Comparison of ENCODE assay signal across 9 cellular contexts in genomic region chr12:47741340-47741703, GRCh38. TPM values are rescaled to one million over a fixed set of nuclear protein-coding genes. Genes with fewer than 3 reads are reported as not detected.
DNase-seq lines count a peak whose midpoint lies in the region; ATAC-seq, FAIRE-seq and TF ChIP-seq lines count a peak whose summit lies in the region.
"Had no signal": no experiment of that assay in that cellular context is flagged by ENCODE, and none has a peak within 500 bp of the region (broad histone marks: within the 10 kb centered on the region; RNA-seq: fewer than 3 reads in every experiment).

No MANE protein-coding gene starts in this region.

- no peak overlapping the region for H3K56ac ChIP-seq in H9 (ENCODE audit: insufficient read length, low read depth, low read length)

- DNase-seq in NCI-H146 treated with DMSO at 0.1 percent for 48 hours (lab: John Stamatoyannopoulos, UW; ENCODE audit: unreplicated experiment) (peak; percentile 78), neural progenitor cell (ENCODE audit: low spot score) (no peak), urothelium cell line (ENCODE audit: low spot score) (peak; percentile 87), H9 (no peak)
- DNase-seq in activated CD4-positive, CD25-positive, alpha-beta regulatory T cell treated with anti-CD3 and anti-CD28 coated beads, Interleukin-2, amount 50 U/mL, for 72 hours, result peak; percentile 56

- H3K14ac ChIP-seq in H9 (ENCODE audit: insufficient read depth, low read length), result no peak overlapping the region

- H3K4ac ChIP-seq in H9 (ENCODE audit: low read depth, low read length), result no peak overlapping the region

- H3K23ac ChIP-seq in H9 (ENCODE audit: insufficient read length, low read depth, low read length), result no peak overlapping the region

- H4K8ac ChIP-seq in H9 (replicated peaks; ENCODE audit: insufficient read length, low read depth, low read length), result no peak overlapping the region

- no peak overlapping the region for H4K5ac ChIP-seq in H9 (ENCODE audit: insufficient read length, low read depth, low read length)

- H2AFZ ChIP-seq in neural progenitor cell (replicated peaks) (peak overlapping the region; percentile 69), H9 (ENCODE audit: low read length) (no peak overlapping the region)

- no peak overlapping the region for H2BK20ac ChIP-seq in H9 (ENCODE audit: low read depth, low read length, poor library complexity, severe bottlenecking)

- H3K4me3 ChIP-seq in neural progenitor cell, result no peak overlapping the region
- H3K4me3 ChIP-seq: left lung had no signal

- no peak overlapping the region for H3K4me3 Mint-ChIP-seq in dendritic cell treated with granulocyte-macrophage colony-stimulating factor and Interleukin-4, amounts not matched to agents 40 ng/mL and 50 ng/mL, for 4 days
- H3K4me3 Mint-ChIP-seq in neural progenitor cell (no peak overlapping the region), H9 (no peak overlapping the region)

- no peak overlapping the region for H4K91ac ChIP-seq in H9 (ENCODE audit: insufficient read length, low read depth, low read length)

- WGBS in H9 (ENCODE audit: extremely low coverage, insufficient read length, low lambda C conversion rate), result no CpG with 5 or more reads among the region's 4 CpGs

- peaks cover 5% of the 10 kb centered on the region for H3F3A ChIP-seq in neural progenitor cell (ENCODE audit: low read depth)

- H4K20me1 ChIP-seq in neural progenitor cell (ENCODE audit: low read depth) (no peaks in the 10 kb centered on the region), H9 (ENCODE audit: control insufficient read depth, insufficient read depth, insufficient read length) (no peaks in the 10 kb centered on the region)

- no peaks in the 10 kb centered on the region for H3K23me2 ChIP-seq in H9 (ENCODE audit: insufficient read length, low read depth, low read length, poor library complexity, severe bottlenecking)

- H2BK15ac ChIP-seq in H9 (ENCODE audit: low read depth, low read length), result no peak overlapping the region

- no peaks in the 10 kb centered on the region for H3K79me2 ChIP-seq in neural progenitor cell (ENCODE audit: low read depth)
- no peaks in the 10 kb centered on the region for H3K79me2 ChIP-seq in H9 (ENCODE audit: insufficient read depth, low read length)

- no peaks in the 10 kb centered on the region for H3K9me3 ChIP-seq in neural progenitor cell (ENCODE audit: low read depth)
- H3K9me3 ChIP-seq in H9 (ENCODE audit: control insufficient read depth, low read depth, low read length), result no peaks in the 10 kb centered on the region
- H3K9me3 ChIP-seq: left lung had no signal

- H3K9ac ChIP-seq in neural progenitor cell (no peak overlapping the region), H9 (ENCODE audit: extremely low read depth, insufficient read length, low read length) (no peak overlapping the region)

- no peaks in the 10 kb centered on the region for H3K36me3 Mint-ChIP-seq in dendritic cell treated with granulocyte-macrophage colony-stimulating factor and Interleukin-4, amounts not matched to agents 40 ng/mL and 50 ng/mL, for 4 days (ENCODE audit: low read depth)
- H3K36me3 Mint-ChIP-seq in neural progenitor cell (no peaks in the 10 kb centered on the region), H9 (ENCODE audit: insufficient read depth in 1 of 3, low read depth in 3 of 3) (no peaks in the 10 kb centered on the region; a peak in 1 of 7 replicates)

- H3K4me1 ChIP-seq in neural progenitor cell (peaks cover 22% of the 10 kb centered on the region), H9 (ENCODE audit: insufficient read depth, low read length) (no peaks in the 10 kb centered on the region; the same call in 1 of the 2 replicates)

- peaks cover 41% of the 10 kb centered on the region for H3K27me3 Mint-ChIP-seq in dendritic cell treated with granulocyte-macrophage colony-stimulating factor and Interleukin-4, amounts not matched to agents 40 ng/mL and 50 ng/mL, for 4 days
- peaks cover 8% of the 10 kb centered on the region for H3K27me3 Mint-ChIP-seq in neural progenitor cell (ENCODE audit: insufficient read depth, low read depth)
- peaks cover 7% of the 10 kb centered on the region for H3K27me3 Mint-ChIP-seq in H9 (ENCODE audit: low read depth)

- peaks cover 43% of the 10 kb centered on the region for H3K4me1 Mint-ChIP-seq in dendritic cell treated with granulocyte-macrophage colony-stimulating factor and Interleukin-4, amounts not matched to agents 40 ng/mL and 50 ng/mL, for 4 days (ENCODE audit: low read depth)
- H3K4me1 Mint-ChIP-seq in neural progenitor cell, result peaks cover 33% of the 10 kb centered on the region
- H3K4me1 Mint-ChIP-seq in H9, result peaks cover 26 to 39% of the 10 kb centered on the region in 2 experiments

- no peak overlapping the region for H3T11ph ChIP-seq in H9 (ENCODE audit: low read length)

- H3K4me2 ChIP-seq in neural progenitor cell (peak overlapping the region; percentile 0), H9 (ENCODE audit: insufficient read depth, insufficient read length, low read length) (no peak overlapping the region)

- no peaks in the 10 kb centered on the region for H3K36me3 ChIP-seq in neural progenitor cell
- H3K36me3 ChIP-seq: left lung had no signal

- H3K27ac ChIP-seq in neural progenitor cell, result no peak overlapping the region
- H3K27ac ChIP-seq in H9 (ENCODE audit: insufficient read length, low read depth, low read length), result no peak overlapping the region

- H3K27ac Mint-ChIP-seq in dendritic cell treated with granulocyte-macrophage colony-stimulating factor and Interleukin-4, amounts not matched to agents 40 ng/mL and 50 ng/mL, for 4 days, result peak overlapping the region; percentile 62
- no peak overlapping the region for H3K27ac Mint-ChIP-seq in neural progenitor cell
- no peak overlapping the region; a peak in 1 of 7 replicates for H3K27ac Mint-ChIP-seq in H9

- TF ChIP-seq CTCF in neural progenitor cell (IDR thresholded peaks at IDR 0.05), result no peak
- no peak for TF ChIP-seq CTCF in H9 (conservative IDR thresholded peaks at IDR 0.05)

- H2BK12ac ChIP-seq in H9 (ENCODE audit: insufficient read length, low read depth, low read length), result no peak overlapping the region

- no peak overlapping the region for H2BK120ac ChIP-seq in H9 (ENCODE audit: low read depth, low read length, poor library complexity, severe bottlenecking)

- no peaks in the 10 kb centered on the region for H3K9me3 Mint-ChIP-seq in dendritic cell treated with granulocyte-macrophage colony-stimulating factor and Interleukin-4, amounts not matched to agents 40 ng/mL and 50 ng/mL, for 4 days
- H3K9me3 Mint-ChIP-seq in neural progenitor cell (no peaks in the 10 kb centered on the region), H9 (no peaks in the 10 kb centered on the region)

- no peak overlapping the region for H2AK5ac ChIP-seq in H9 (ENCODE audit: insufficient read length, low read length)

- ATAC-seq in GM18858 (IDR thresholded peaks at IDR 0.05; ENCODE audit: unreplicated experiment), result peak; percentile 44
- ATAC-seq in GM19351 (IDR thresholded peaks at IDR 0.05; ENCODE audit: unreplicated experiment), result no peak
- ATAC-seq: left lung had no signal

- FAIRE-seq in urothelium cell line (lab: Jason Lieb, UNC), result peak; percentile 27

- H3K79me1 ChIP-seq in H9 (ENCODE audit: insufficient read depth, low read depth, low read length, poor library complexity, severe bottlenecking), result no peaks in the 10 kb centered on the region

- H2BK5ac ChIP-seq in H9 (ENCODE audit: insufficient read length, low read length), result no peak overlapping the region

- H3K18ac ChIP-seq in H9 (ENCODE audit: insufficient read length, low read depth, low read length), result no peak overlapping the region

- intact Hi-C loops in dendritic cell treated with granulocyte-macrophage colony-stimulating factor and Interleukin-4, amounts not matched to agents 40 ng/mL and 50 ng/mL, for 4 days (cut with micrococcal nuclease), result no loop called here

- no peaks in the 10 kb centered on the region for H3K27me3 ChIP-seq in neural progenitor cell
- no peaks in the 10 kb centered on the region for H3K27me3 ChIP-seq in H9 (ENCODE audit: insufficient read depth, low read length)
- H3K27me3 ChIP-seq: left lung had no signal

RNA-seq across cellular contexts. Expression of gene ENDOU, which starts 16.0 kb away (rescaled TPM):
- total RNA-seq in neural progenitor cell (ENCODE audit: low replicate concordance) (not detected in 2 replicates), H9 (2021) (not detected in 2 replicates)
- total RNA-seq: left lung had no signal

RNA-seq across cellular contexts. Expression of gene RAPGEF3, which starts 17.4 kb away (rescaled TPM):
- total RNA-seq in neural progenitor cell (ENCODE audit: low replicate concordance) (0.58 and 1.2 TPM in 2 replicates), H9 (2021) (5.6 and 7.4 TPM in 2 replicates)

RNA-seq across cellular contexts. Expression of gene SLC48A1, which starts 31.7 kb away (rescaled TPM):
- total RNA-seq in neural progenitor cell (ENCODE audit: low replicate concordance) (8.3 and 16.7 TPM in 2 replicates), H9 (2021) (10.6 TPM in 2 replicates)

RNA-seq across cellular contexts. Expression of gene RPAP3, which starts 35.5 kb away (rescaled TPM):
- total RNA-seq in neural progenitor cell (ENCODE audit: low replicate concordance) (42.7 and 61.9 TPM in 2 replicates), H9 (2021) (48.9 and 53.3 TPM in 2 replicates)

Comparison
In these comparisons a context has a peak if more than half of its experiments do, and no peak if none do; other contexts are left out.
1. DNase-seq: peak in NCI-H146 treated with DMSO at 0.1 percent for 48 hours (single experiment), activated CD4-positive, CD25-positive, alpha-beta regulatory T cell treated with anti-CD3 and anti-CD28 coated beads, Interleukin-2, amount 50 U/mL, for 72 hours (single experiment) and urothelium cell line (single experiment); none in neural progenitor cell (single experiment) and H9 (single experiment).